Comparison of ENCODE assay signal across 14 cellular contexts in genomic region chr14:99573436-99574098, GRCh38.
DNase-seq lines count a peak whose midpoint lies in the region; ATAC-seq and TF ChIP-seq lines count a peak whose summit lies in the region.
"Had no signal": no experiment of that assay in that cellular context is flagged by ENCODE, and none has a peak within 500 bp of the region (broad histone marks: within the 10 kb centered on the region; RNA-seq: fewer than 3 reads in every experiment).

No MANE protein-coding gene starts in this region.

- peak; percentile 2; the same call in 1 of the 3 replicates for ATAC-seq in SK-N-SH treated with all-trans-retinoic acid at 6 μM for 48 hours

- DNase-seq in NCI-H2081 (lab: John Stamatoyannopoulos, UW), result no peak
- no peak for DNase-seq in pons (ENCODE audit: low spot score)
- DNase-seq in activated gamma-delta T cell (lab: John Stamatoyannopoulos, UW), result no peak
- DNase-seq in effector CD4-positive, alpha-beta T cell, result no peak
- DNase-seq: activated naive CD8-positive, alpha-beta T cell treated with anti-CD3 and anti-CD28 coated beads for 36 hours; cortex of kidney; foreskin melanocyte; MM.1S; stimulated activated CD4-positive, alpha-beta T cell treated with anti-CD3 and anti-CD28 coated beads, Interleukin-4, amount 100 ng/mL, for 4 hours had no signal

- H3K4me1 ChIP-seq in HEK293 (ENCODE audit: control insufficient read depth, insufficient read depth, low read length) (peaks cover 66% of the 10 kb centered on the region), iPS-20b (ENCODE audit: insufficient read depth, low read length) (peaks cover 49% of the 10 kb centered on the region), rectal smooth muscle tissue (ENCODE audit: control insufficient read depth, insufficient read depth, low read length) (peaks cover 95% of the 10 kb centered on the region)

- H3K9me3 ChIP-seq in HEK293 (ENCODE audit: control insufficient read depth, insufficient read depth, low read depth, low read length), result no peaks in the 10 kb centered on the region
- H3K9me3 ChIP-seq in iPS-20b (ENCODE audit: insufficient read depth, low read depth, low read length), result no peaks in the 10 kb centered on the region

- H3K4me3 ChIP-seq in HEK293 (ENCODE audit: low read depth, low read length), result no peak overlapping the region
- H3K4me3 ChIP-seq in iPS-20b (ENCODE audit: low read length), result no peak overlapping the region
- no peak overlapping the region for H3K4me3 ChIP-seq in rectal smooth muscle tissue (ENCODE audit: low read length)

- POLR2A ChIA-PET in HEK293 (lab: Yijun Ruan, JAX), result interaction anchor here (1.1 to 1.4 kb wide), 5 partner anchors 9 to 93 kb away, joined by 3 to 20 read pairs (median 3); partner anchors contain the start of genes CCDC85C and SETD3

- H3K9ac ChIP-seq in iPS-20b (ENCODE audit: low read depth, low read length), result 0 out of 2 replicates have a peak overlapping the region, but pooled peaks have one; percentile 25
- H3K9ac ChIP-seq in rectal smooth muscle tissue (ENCODE audit: low read length), result no peak overlapping the region

- peak overlapping the region; percentile 38; the same call in 1 of the 2 replicates for H3K27ac ChIP-seq in HEK293 (ENCODE audit: extremely low read depth, low read depth, low read length)
- H3K27ac ChIP-seq in iPS-20b (ENCODE audit: low read length), result no peak overlapping the region
- peak overlapping the region; percentile 88 for H3K27ac ChIP-seq in rectal smooth muscle tissue (ENCODE audit: low read depth, low read length)
- H3K27ac ChIP-seq: HL-60 had no signal

- H3K36me3 ChIP-seq in HEK293 (ENCODE audit: control insufficient read depth in 2 of 2, insufficient read depth in 1 of 2, low read length in 2 of 2) (no peaks in the 10 kb centered on the region), iPS-20b (ENCODE audit: insufficient read depth, low read depth, low read length) (no peaks in the 10 kb centered on the region), rectal smooth muscle tissue (ENCODE audit: control insufficient read depth, insufficient read depth, low read length) (no peaks in the 10 kb centered on the region)

- H3K27me3 ChIP-seq in iPS-20b (ENCODE audit: insufficient read depth, low read length) (no peaks in the 10 kb centered on the region), rectal smooth muscle tissue (ENCODE audit: control insufficient read depth, insufficient read depth, low read length) (no peaks in the 10 kb centered on the region)

- CTCF ChIA-PET in HEK293 (lab: Yijun Ruan, JAX), result interaction anchor here (0.6 to 3.1 kb wide), 4 partner anchors 9 to 157 kb away, joined by 3 to 12 read pairs (median 4); no protein-coding TSS in a partner anchor

- TF ChIP-seq CTCF in HEK293 (tag by site-specific recombination; IDR thresholded peaks at IDR 0.05), result no peak

TF ChIP-seq in HEK293, 187 proteins besides CTCF, POLR2A, EP300 and RAD21:
- TF ChIP-seq ZNF266 (tag by site-specific recombination; IDR thresholded peaks at IDR 0.05; ENCODE audit: low read depth), result no peak
- TF ChIP-seq ZNF645 (tag by site-specific recombination; IDR thresholded peaks at IDR 0.05), result no peak
- 0 out of 2 replicates have a peak, but pooled peaks have one; percentile 20 for TF ChIP-seq ZBTB44 (tag by site-specific recombination; IDR thresholded peaks at IDR 0.05)
- TF ChIP-seq ZNF121 (tag by site-specific recombination; IDR thresholded peaks at IDR 0.05), result peak; percentile 81; the same call in 1 of the 2 replicates
- no peak for TF ChIP-seq ZNF585B (tag by site-specific recombination; IDR thresholded peaks at IDR 0.05)

TF ChIP-seq in SK-N-SH treated with all-trans-retinoic acid at 6 μM for 48 hours, 23 proteins besides CTCF, POLR2A, EP300 and RAD21:
- TF ChIP-seq ZC3H10 (CRISPR knock-in tag; IDR thresholded peaks at IDR 0.05) (no peak), ZNF8 (CRISPR knock-in tag; IDR thresholded peaks at IDR 0.05) (no peak), ZFP30 (CRISPR knock-in tag; IDR thresholded peaks at IDR 0.05) (no peak), RARB (CRISPR knock-in tag; IDR thresholded peaks at IDR 0.05) (no peak), ZNF565 (CRISPR knock-in tag; conservative IDR thresholded peaks at IDR 0.05; ENCODE audit: low read depth) (no peak), POU6F1 (CRISPR knock-in tag; IDR thresholded peaks at IDR 0.05; ENCODE audit: borderline replicate concordance, low read depth) (no peak), ESRRG (CRISPR knock-in tag; IDR thresholded peaks at IDR 0.05) (no peak)
